2 cellular contexts compared by ENCODE assay signal in the genomic region with DNA sequence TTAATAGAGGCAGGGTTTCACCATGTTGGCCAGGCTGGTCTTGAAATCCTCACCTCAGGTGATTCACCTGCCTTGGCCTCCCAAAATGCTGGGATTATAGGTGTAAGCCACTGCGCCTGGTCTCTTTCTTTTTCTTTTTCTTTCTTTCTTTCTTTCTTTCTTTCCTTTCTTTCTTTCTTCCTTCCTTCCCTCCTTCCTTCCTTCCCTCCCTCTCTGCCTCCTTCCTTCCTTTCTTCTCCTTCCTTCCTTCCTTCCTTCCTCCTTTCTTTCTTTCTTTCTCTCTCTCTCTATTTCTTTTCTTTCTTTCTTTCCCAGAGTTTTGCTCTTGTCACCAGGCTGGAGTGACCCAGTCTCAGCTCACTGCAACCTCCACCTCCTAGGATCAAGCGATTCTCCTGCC.
TF ChIP-seq lines count a peak whose summit lies in the region.

No MANE protein-coding gene starts in this region.

TF ChIP-seq in HEK293, 187 proteins besides CTCF, POLR2A, EP300 and RAD21:
- peak; percentile 96 for TF ChIP-seq ZNF366 (tag by site-specific recombination; conservative IDR thresholded peaks at IDR 0.05)

TF ChIP-seq in K562, 482 proteins besides CTCF, POLR2A, EP300 and RAD21:
- TF ChIP-seq HBP1 (CRISPR knock-in tag; IDR thresholded peaks at IDR 0.05) = 0 out of 2 replicates have a peak, but pooled peaks have one; percentile 16
- TF ChIP-seq, protein P1, sequence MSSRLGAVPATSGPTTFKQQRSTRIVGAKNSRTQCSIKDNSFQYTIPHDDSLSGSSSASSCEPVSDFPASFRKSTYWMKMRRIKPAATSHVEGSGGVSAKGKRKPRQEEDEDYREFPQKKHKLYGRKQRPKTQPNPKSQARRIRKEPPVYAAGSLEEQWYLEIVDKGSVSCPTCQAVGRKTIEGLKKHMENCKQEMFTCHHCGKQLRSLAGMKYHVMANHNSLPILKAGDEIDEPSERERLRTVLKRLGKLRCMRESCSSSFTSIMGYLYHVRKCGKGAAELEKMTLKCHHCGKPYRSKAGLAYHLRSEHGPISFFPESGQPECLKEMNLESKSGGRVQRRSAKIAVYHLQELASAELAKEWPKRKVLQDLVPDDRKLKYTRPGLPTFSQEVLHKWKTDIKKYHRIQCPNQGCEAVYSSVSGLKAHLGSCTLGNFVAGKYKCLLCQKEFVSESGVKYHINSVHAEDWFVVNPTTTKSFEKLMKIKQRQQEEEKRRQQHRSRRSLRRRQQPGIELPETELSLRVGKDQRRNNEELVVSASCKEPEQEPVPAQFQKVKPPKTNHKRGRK (tag; IDR thresholded peaks at IDR 0.05) = peak; percentile 88
